ENCODE assay signal across 23 cellular contexts in genomic region chr12:75428767-75429166, GRCh38. TPM values are rescaled to one million over a fixed set of nuclear protein-coding genes. Genes with fewer than 3 reads are reported as not detected.
"Had no signal": no experiment of that assay in that cellular context is flagged by ENCODE, and none has a peak within 500 bp of the region (broad histone marks: within the 10 kb centered on the region; RNA-seq: fewer than 3 reads in every experiment).

No MANE protein-coding gene starts in this region.

- H3K4me2 ChIP-seq: hepatocyte had no signal

- H3K9me3 Mint-ChIP-seq: natural killer cell had no signal

- H3K4me1 ChIP-seq: foreskin keratinocyte, gastroesophageal sphincter, heart left ventricle, left lung, lower lobe of right lung had no signal

- H3K4me3 Mint-ChIP-seq: naive thymus-derived CD4-positive, alpha-beta T cell; natural killer cell had no signal

- H3K4me1 Mint-ChIP-seq: naive thymus-derived CD4-positive, alpha-beta T cell; natural killer cell had no signal

- H3K79me2 ChIP-seq: hepatocyte had no signal

- H3K27me3 ChIP-seq: dorsolateral prefrontal cortex, esophagus muscularis mucosa, foreskin keratinocyte, gastroesophageal sphincter, heart left ventricle, hepatocyte, left lung had no signal

- H3K4me3 ChIP-seq: coronary artery, dorsolateral prefrontal cortex, esophagus muscularis mucosa, gastroesophageal sphincter, heart left ventricle, hepatocyte, left lung, lower lobe of right lung had no signal

- H3K27ac ChIP-seq: coronary artery, dorsolateral prefrontal cortex, esophagus muscularis mucosa, foreskin keratinocyte, gastroesophageal sphincter, heart left ventricle, hepatocyte, left lung, lower lobe of right lung had no signal

- ATAC-seq: foreskin keratinocyte; gastroesophageal sphincter; heart left ventricle; left cardiac atrium; left lung; left ventricle myocardium superior; lower lobe of right lung; naive thymus-derived CD4-positive, alpha-beta T cell; natural killer cell had no signal

- DNase-seq: dermis blood vessel endothelial cell; dorsolateral prefrontal cortex; effector CD4-positive, alpha-beta T cell; effector memory CD4-positive, alpha-beta T cell; foreskin keratinocyte; heart left ventricle; hypothalamus; left cardiac atrium; left lung; left ventricle myocardium superior; lower lobe of right lung; mesenchymal stem cell; midbrain; naive thymus-derived CD4-positive, alpha-beta T cell; natural killer cell had no signal

- H2AFZ ChIP-seq: hepatocyte had no signal

- H3K36me3 ChIP-seq: esophagus muscularis mucosa, gastroesophageal sphincter, heart left ventricle, left lung, lower lobe of right lung had no signal

- H3K27ac Mint-ChIP-seq: naive thymus-derived CD4-positive, alpha-beta T cell; natural killer cell had no signal

- FAIRE-seq: endothelial cell of umbilical vein, frontal cortex, islet of Langerhans, keratinocyte had no signal

RNA-seq across cellular contexts. Expression of gene GLIPR1L2, which starts 37.9 kb away (rescaled TPM):
- total RNA-seq: endothelial cell of umbilical vein, hepatocyte had no signal
